ENCODE assay signal across 9 cellular contexts in the genomic region with DNA sequence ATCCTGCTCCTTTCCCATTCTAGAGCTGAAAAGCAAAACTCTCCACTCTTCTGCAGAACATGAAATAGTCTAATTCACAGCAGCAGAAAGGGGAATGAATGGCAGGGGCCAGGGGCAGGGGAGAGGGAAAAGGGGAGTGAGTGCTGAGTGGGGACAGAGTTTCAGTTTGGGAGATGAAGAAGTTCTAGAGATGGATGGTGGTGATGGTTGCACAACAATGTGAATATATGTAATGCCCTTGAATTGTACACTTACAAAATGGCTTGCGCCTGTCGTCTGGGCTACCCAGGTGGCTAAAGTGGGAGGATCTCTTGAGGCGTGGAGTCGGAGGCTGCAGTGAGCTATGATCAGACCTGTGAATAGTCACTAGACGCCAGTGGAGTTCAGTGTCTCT.
DNase-seq lines count a peak whose midpoint lies in the region; ATAC-seq and TF ChIP-seq lines count a peak whose summit lies in the region.
"Had no signal": no experiment of that assay in that cellular context is flagged by ENCODE, and none has a peak within 500 bp of the region (broad histone marks: within the 10 kb centered on the region; RNA-seq: fewer than 3 reads in every experiment).

No MANE protein-coding gene starts in this region.

- ATAC-seq in Panc1, result no peak

- H3K4me1 ChIP-seq in Panc1 (ENCODE audit: control insufficient read depth, insufficient read depth, low read length) (peaks cover 11% of the 10 kb centered on the region; the same call in 1 of the 2 replicates), esophagus squamous epithelium (peaks cover 20 to 27% (median 20%) of the 10 kb centered on the region in 3 donors), spleen (peaks cover 0 to 31% (median 26%) of the 10 kb centered on the region in 6 donors)

- in situ Hi-C loops in Panc1 (cut with HindIII; ENCODE audit: low pct_unique_long_range_greater_than_20kb, low sequenced_read_pairs), result no loop called here

- H3K4me3 ChIP-seq in HFF-Myc (replicated peaks; ENCODE audit: low read depth, low read length) (peak overlapping the region; percentile 33), Panc1 (ENCODE audit: low read depth in 2 of 2, low read length in 2 of 2) (peak overlapping the region in 1 of 2 experiments; percentile 51; a peak in 1 of 4 replicates), esophagus squamous epithelium (peak overlapping the region in 1 of 4 donors; percentile 46), spleen (no peak overlapping the region)

- no peak overlapping the region for H3K4me3 Mint-ChIP-seq in activated T-helper 1 cell treated with anti-CD3 and anti-CD28 coated beads, Interleukin-12 subunit alpha, Interleukin-12 subunit beta, Interleukin-2, Interleukin-4 antibody, amounts not matched to agents 30 ng/mL and 10 ng/mL and 1 ng/mL, durations not matched to agents 14 hours and 24 hours and 36 hours

- H3K4me1 Mint-ChIP-seq in activated T-helper 1 cell treated with anti-CD3 and anti-CD28 coated beads, Interleukin-12 subunit alpha, Interleukin-12 subunit beta, Interleukin-2, Interleukin-4 antibody, amounts not matched to agents 30 ng/mL and 10 ng/mL and 1 ng/mL, durations not matched to agents 14 hours and 24 hours and 36 hours (ENCODE audit: low read depth), result peaks cover 15% of the 10 kb centered on the region

- H3K36me3 Mint-ChIP-seq in activated T-helper 1 cell treated with anti-CD3 and anti-CD28 coated beads, Interleukin-12 subunit alpha, Interleukin-12 subunit beta, Interleukin-2, Interleukin-4 antibody, amounts not matched to agents 30 ng/mL and 10 ng/mL and 1 ng/mL, durations not matched to agents 14 hours and 24 hours and 36 hours (ENCODE audit: low read depth), result no peaks in the 10 kb centered on the region

- H3K27me3 ChIP-seq in Panc1 (ENCODE audit: control insufficient read depth, insufficient read depth, low read length), result no peaks in the 10 kb centered on the region
- H3K27me3 ChIP-seq in esophagus squamous epithelium, result no peaks in the 10 kb centered on the region
- H3K27me3 ChIP-seq in spleen (replicated peaks in 1 of 7), result peaks cover 0 to 12% (median 0%) of the 10 kb centered on the region in 7 donors

- no peak for TF ChIP-seq POLR2A in esophagus squamous epithelium (IDR thresholded peaks at IDR 0.05)
- TF ChIP-seq POLR2A in spleen (IDR thresholded peaks at IDR 0.05), result no peak

- DNase-seq in HFF-Myc (ENCODE audit: extremely low read depth, low read depth) (no peak), Panc1 (ENCODE audit: low read depth, low spot score) (no peak), esophagus squamous epithelium (lab: John Stamatoyannopoulos, UW) (no peak), spleen (no peak), islet precursor cell (no peak)
- no peak for DNase-seq in stimulated activated CD4-positive, alpha-beta T cell treated with anti-CD3 and anti-CD28 coated beads, Interleukin-2, amount 100 ng/mL, for 48 hours
- DNase-seq in activated T-helper 1 cell treated with anti-CD3 and anti-CD28 coated beads, Interleukin-12 subunit alpha, Interleukin-12 subunit beta, Interleukin-2, Interleukin-4 antibody, amounts not matched to agents 30 ng/mL and 10 ng/mL and 1 ng/mL, durations not matched to agents 14 hours and 24 hours and 36 hours (ENCODE audit: low spot score), result no peak
- DNase-seq: activated effector memory CD4-positive, alpha-beta T cell treated with Interleukin-2 at 50 U/mL for 16 hours; NCI-H187 treated with DMSO at 0.1 percent for 48 hours had no signal

- POLR2A ChIA-PET in Panc1 (lab: Charles Lee), result no interaction called here

- intact Hi-C loops in Panc1 (cut with micrococcal nuclease; ENCODE audit: unreplicated experiment) (no loop called here), esophagus squamous epithelium (cut with DNase I) (no loop called here), spleen (cut with DNase I; ENCODE audit: low total_unique reads) (no loop called here)
- intact Hi-C loops in activated T-helper 1 cell treated with anti-CD3 and anti-CD28 coated beads, Interleukin-12 subunit alpha, Interleukin-12 subunit beta, Interleukin-2, Interleukin-4 antibody, amounts not matched to agents 30 ng/mL and 10 ng/mL and 1 ng/mL, durations not matched to agents 14 hours and 24 hours and 36 hours (cut with micrococcal nuclease), result no loop called here

- H3K36me3 ChIP-seq in Panc1 (ENCODE audit: control insufficient read depth, insufficient read depth, low read length), result no peaks in the 10 kb centered on the region
- H3K36me3 ChIP-seq in esophagus squamous epithelium, result no peaks in the 10 kb centered on the region
- H3K36me3 ChIP-seq in spleen, result no peaks in the 10 kb centered on the region

- no peak overlapping the region for H3K27ac Mint-ChIP-seq in activated T-helper 1 cell treated with anti-CD3 and anti-CD28 coated beads, Interleukin-12 subunit alpha, Interleukin-12 subunit beta, Interleukin-2, Interleukin-4 antibody, amounts not matched to agents 30 ng/mL and 10 ng/mL and 1 ng/mL, durations not matched to agents 14 hours and 24 hours and 36 hours

- BruUV-seq in Panc1 (replicated peaks; lab: Mats Ljungman, UMichigan), result no TSS peak

- CTCF ChIA-PET in Panc1 (lab: Charles Lee), result interaction anchor here (0.7 kb wide), 1 partner anchor 32 kb away, joined by 4 read pairs; no protein-coding TSS in a partner anchor

- 86 to 87% methylated on average over 5 of the region's 5 CpGs for WGBS in esophagus squamous epithelium, 2 donors
- WGBS in spleen, 5 donors, result 73 to 93% (median 83%) methylated on average over 5 of the region's 5 CpGs

- no peak for TF ChIP-seq CTCF in HFF-Myc (IDR thresholded peaks at IDR 0.05; ENCODE audit: low read depth, low read length, missing control alignments)
- no peak for TF ChIP-seq CTCF in Panc1 (IDR thresholded peaks at IDR 0.05)
- no peak for TF ChIP-seq CTCF in esophagus squamous epithelium (IDR thresholded peaks at IDR 0.05)
- TF ChIP-seq CTCF in spleen (IDR thresholded peaks at IDR 0.05 in 8 of 11, conservative IDR thresholded peaks at IDR 0.05 in 3 of 11), result no peak

- no peaks in the 10 kb centered on the region for H3K9me3 ChIP-seq in Panc1 (ENCODE audit: control insufficient read depth, insufficient read depth, low read depth, low read length)
- H3K9me3 ChIP-seq in esophagus squamous epithelium, result no peaks in the 10 kb centered on the region
- H3K9me3 ChIP-seq in spleen, result no peaks in the 10 kb centered on the region

- peaks cover 4% of the 10 kb centered on the region for H3K27me3 Mint-ChIP-seq in activated T-helper 1 cell treated with anti-CD3 and anti-CD28 coated beads, Interleukin-12 subunit alpha, Interleukin-12 subunit beta, Interleukin-2, Interleukin-4 antibody, amounts not matched to agents 30 ng/mL and 10 ng/mL and 1 ng/mL, durations not matched to agents 14 hours and 24 hours and 36 hours (ENCODE audit: insufficient read depth)

- H3K9me3 Mint-ChIP-seq in activated T-helper 1 cell treated with anti-CD3 and anti-CD28 coated beads, Interleukin-12 subunit alpha, Interleukin-12 subunit beta, Interleukin-2, Interleukin-4 antibody, amounts not matched to agents 30 ng/mL and 10 ng/mL and 1 ng/mL, durations not matched to agents 14 hours and 24 hours and 36 hours, result no peaks in the 10 kb centered on the region

- H3K27ac ChIP-seq in Panc1 (ENCODE audit: low read length) (peak overlapping the region; percentile 35; the same call in 1 of the 2 replicates), esophagus squamous epithelium (peak overlapping the region; percentile 68 to 84 (median 76)), spleen (peak overlapping the region; percentile 46 to 87 (median 74))
